2 cellular contexts compared by ENCODE assay signal in genomic region chr11:1752907-1753425, GRCh38.
TF ChIP-seq lines count a peak whose summit lies in the region.

No MANE protein-coding gene starts in this region.

TF ChIP-seq in HCT116, 20 proteins besides CTCF, POLR2A, EP300 and RAD21:
- no peak for TF ChIP-seq FOSL1 (IDR thresholded peaks at IDR 0.05; ENCODE audit: low read depth)
- TF ChIP-seq EGR1 (IDR thresholded peaks at IDR 0.05; ENCODE audit: low read depth), result no peak
- TF ChIP-seq CEBPB (IDR thresholded peaks at IDR 0.05; ENCODE audit: low read depth), result no peak
- no peak for TF ChIP-seq ATF3 (IDR thresholded peaks at IDR 0.05)
- TF ChIP-seq ZFX (IDR thresholded peaks at IDR 0.05), result no peak
- no peak for TF ChIP-seq MAX (IDR thresholded peaks at IDR 0.05)
- TF ChIP-seq CBX3 (IDR thresholded peaks at IDR 0.05; ENCODE audit: low read depth), result no peak
- TF ChIP-seq ELF1 (IDR thresholded peaks at IDR 0.05; ENCODE audit: borderline replicate concordance, low read depth), result no peak
- TF ChIP-seq SRF (IDR thresholded peaks at IDR 0.05; ENCODE audit: low read depth), result no peak

TF ChIP-seq in K562, 482 proteins besides CTCF, POLR2A, EP300 and RAD21:
- TF ChIP-seq EGR1 (conservative IDR thresholded peaks at IDR 0.05) (peak; percentile 70), ZNF217 (CRISPR knock-in tag; IDR thresholded peaks at IDR 0.05) (no peak)
